ENCODE assay signal across 9 cellular contexts in genomic region chr22:38842512-38843200, GRCh38. TPM values are rescaled to one million over a fixed set of nuclear protein-coding genes. Genes with fewer than 3 reads are reported as not detected.
DNase-seq lines count a peak whose midpoint lies in the region; ATAC-seq and TF ChIP-seq lines count a peak whose summit lies in the region.
"Had no signal": no experiment of that assay in that cellular context is flagged by ENCODE, and none has a peak within 500 bp of the region (broad histone marks: within the 10 kb centered on the region; RNA-seq: fewer than 3 reads in every experiment).

No MANE protein-coding gene starts in this region.

- H3K36me3 Mint-ChIP-seq in activated CD4-positive, alpha-beta memory T cell treated with anti-CD3 and anti-CD28 coated beads for 36 hours = no peaks in the 10 kb centered on the region

- POLR2A ChIA-PET in activated CD4-positive, alpha-beta memory T cell treated with anti-CD3 and anti-CD28 coated beads for 36 hours (lab: Charles Lee) = interaction anchor here (0.7 to 2.1 kb wide), 4 partner anchors 16 to 84 kb away, joined by 3 to 7 read pairs (median 4); partner anchors contain the start of gene CBX6

- H3K36me3 ChIP-seq in H7 (replicated peaks; ENCODE audit: control insufficient read depth, insufficient read depth, low read length) (no peaks in the 10 kb centered on the region; the same call in 1 of the 2 replicates), skeletal muscle tissue (ENCODE audit: control insufficient read depth in 3 of 3, insufficient read depth in 3 of 3, low read length in 3 of 3) (no peaks in the 10 kb centered on the region)
- H3K36me3 ChIP-seq: neutrophil had no signal

- H3K27me3 Mint-ChIP-seq in activated CD4-positive, alpha-beta memory T cell treated with anti-CD3 and anti-CD28 coated beads for 36 hours = peaks cover 15% of the 10 kb centered on the region

- peak overlapping the region in 1 of 3 donors; percentile 57 for H3K9ac ChIP-seq in skeletal muscle tissue (ENCODE audit: low read depth in 1 of 3, low read length in 3 of 3)

- H3K9me3 Mint-ChIP-seq in activated CD4-positive, alpha-beta memory T cell treated with anti-CD3 and anti-CD28 coated beads for 36 hours = no peaks in the 10 kb centered on the region

- no peak for ATAC-seq in right cardiac atrium
- no peak for ATAC-seq in GM21723 (IDR thresholded peaks at IDR 0.05; ENCODE audit: unreplicated experiment)
- no peak for ATAC-seq in omental fat pad (ENCODE audit: low FRiP score)
- no peak for ATAC-seq in GM19463 (IDR thresholded peaks at IDR 0.05; ENCODE audit: unreplicated experiment)

- H3K27me3 ChIP-seq in H7 (ENCODE audit: control insufficient read depth, insufficient read depth, low read length) = peaks cover 41% of the 10 kb centered on the region
- H3K27me3 ChIP-seq in right cardiac atrium (ENCODE audit: control insufficient read depth, insufficient read depth) = no peaks in the 10 kb centered on the region
- peaks cover 40 to 53% (median 52%) of the 10 kb centered on the region in 3 donors for H3K27me3 ChIP-seq in skeletal muscle tissue (ENCODE audit: control insufficient read depth in 3 of 3, insufficient read depth in 3 of 3, low read length in 3 of 3)

- no peak for DNase-seq in H7
- no peak for DNase-seq in activated CD4-positive, alpha-beta memory T cell treated with anti-CD3 and anti-CD28 coated beads for 36 hours
- DNase-seq in right cardiac atrium = peak in 1 of 3 donors; percentile 21
- DNase-seq in omental fat pad (ENCODE audit: low spot score) = no peak
- DNase-seq in OCI-M2 (lab: John Stamatoyannopoulos, UW; ENCODE audit: unreplicated experiment) = no peak

- H3K9me3 ChIP-seq in right cardiac atrium (ENCODE audit: control insufficient read depth, low read length) = no peaks in the 10 kb centered on the region
- no peaks in the 10 kb centered on the region for H3K9me3 ChIP-seq in skeletal muscle tissue (ENCODE audit: control insufficient read depth in 3 of 3, low read length in 3 of 3)
- H3K9me3 ChIP-seq: neutrophil had no signal

- intact Hi-C loops in activated CD4-positive, alpha-beta memory T cell treated with anti-CD3 and anti-CD28 coated beads for 36 hours (cut with micrococcal nuclease) = loop anchor here (1.0 kb wide), 1 partner anchor 88 kb away; no protein-coding TSS in a partner anchor
- intact Hi-C loops in right cardiac atrium (cut with DNase I) = loop anchor here in 3 of 4 donors (5.0 to 10.0 kb wide), 3 partner anchors 68 to 75 kb away; no protein-coding TSS in a partner anchor

- 22% methylated on average over 34 of the region's 34 CpGs for WGBS in right cardiac atrium

- H3K27ac Mint-ChIP-seq in activated CD4-positive, alpha-beta memory T cell treated with anti-CD3 and anti-CD28 coated beads for 36 hours = no peak overlapping the region

- H3K4me1 Mint-ChIP-seq in activated CD4-positive, alpha-beta memory T cell treated with anti-CD3 and anti-CD28 coated beads for 36 hours (ENCODE audit: low read depth) = peaks cover 11% of the 10 kb centered on the region

- H3K4me3 ChIP-seq in H7 (ENCODE audit: insufficient read depth, low read depth, low read length) = peak overlapping the region; percentile 49
- H3K4me3 ChIP-seq in right cardiac atrium (ENCODE audit: low read length) = peak overlapping the region; percentile 83
- peak overlapping the region in 2 of 3 donors; percentile 41 to 49 for H3K4me3 ChIP-seq in skeletal muscle tissue (ENCODE audit: low read length in 3 of 3)

- no peak for TF ChIP-seq CTCF in omental fat pad (IDR thresholded peaks at IDR 0.05)

- H3K27ac ChIP-seq in right cardiac atrium (ENCODE audit: low read length) (no peak overlapping the region), skeletal muscle tissue (ENCODE audit: low read depth, low read length) (no peak overlapping the region)
- H3K27ac ChIP-seq: neutrophil had no signal

- CTCF ChIA-PET in activated CD4-positive, alpha-beta memory T cell treated with anti-CD3 and anti-CD28 coated beads for 36 hours (lab: Charles Lee) = interaction anchor here (0.6 to 4.5 kb wide), 19 partner anchors 11 to 329 kb away, joined by 3 to 37 read pairs (median 3); partner anchors contain the start of genes SUN2 and TOMM22

- peak overlapping the region; percentile 73 for H3K4me3 Mint-ChIP-seq in activated CD4-positive, alpha-beta memory T cell treated with anti-CD3 and anti-CD28 coated beads for 36 hours

- H3K4me1 ChIP-seq in right cardiac atrium (ENCODE audit: control insufficient read depth, insufficient read depth, low read length) (no peaks in the 10 kb centered on the region), skeletal muscle tissue (ENCODE audit: control insufficient read depth in 3 of 3, insufficient read depth in 3 of 3, low read length in 3 of 3) (peaks cover 3 to 9% (median 3%) of the 10 kb centered on the region in 3 donors)

RNA-seq across cellular contexts. Expression of gene NPTXR, which starts 1.2 kb away (rescaled TPM):
- 3.6 and 3.7 TPM in 2 replicates for total RNA-seq in H7 (2014; rRNA removed; shearing (Covaris generic))
- total RNA-seq in activated CD4-positive, alpha-beta memory T cell treated with anti-CD3 and anti-CD28 coated beads for 36 hours = 1 to 10 TPM; 1.9 to 2.5 TPM
- 10 to 100 TPM; 23.8 to 51.1 (median 38.4) TPM for total RNA-seq in right cardiac atrium
- 32.3 TPM for polyA plus RNA-seq in right cardiac atrium
- total RNA-seq in skeletal muscle tissue = 1.6 TPM
- total RNA-seq in omental fat pad = 1 to 10 TPM; 2.4 to 3.8 (median 3.0) TPM

RNA-seq across cellular contexts. Expression of gene CBX6, which starts 29.4 kb away (rescaled TPM):
- 18.3 and 19.2 TPM in 2 replicates for total RNA-seq in H7 (2014; rRNA removed; shearing (Covaris generic))
- 100 to 1,000 TPM; 116 to 117 TPM for total RNA-seq in activated CD4-positive, alpha-beta memory T cell treated with anti-CD3 and anti-CD28 coated beads for 36 hours
- total RNA-seq in right cardiac atrium (10 to 100 TPM; 50.9 to 65.9 (median 56.6) TPM), skeletal muscle tissue (19.3 TPM), omental fat pad (10 to 100 TPM; 27.4 to 59.6 (median 34.9) TPM)
- polyA plus RNA-seq in right cardiac atrium = 27.0 TPM

RNA-seq across cellular contexts. Expression of gene DNAL4, which starts 48.7 kb away (rescaled TPM):
- total RNA-seq in H7 (2014; rRNA removed; shearing (Covaris generic)) = 19.0 and 26.8 TPM in 2 replicates
- total RNA-seq in activated CD4-positive, alpha-beta memory T cell treated with anti-CD3 and anti-CD28 coated beads for 36 hours = 1 to 10 TPM; 7.7 to 8.3 TPM
- total RNA-seq in right cardiac atrium (10 to 100 TPM; 10.7 to 13.7 (median 12.7) TPM), skeletal muscle tissue (12.0 TPM), omental fat pad (10 to 100 TPM in 2 of 4 donors, 1 to 10 TPM in 2; 6.7 to 12.8 (median 9.4) TPM)
- 14.7 TPM for polyA plus RNA-seq in right cardiac atrium
